17 cellular contexts compared by ENCODE assay signal in genomic region chr6:143805832-143806281, GRCh38. TPM values are rescaled to one million over a fixed set of nuclear protein-coding genes. Genes with fewer than 3 reads are reported as not detected.
A peak's percentile ranks its signal among the peaks of the same experiment; 100 is the strongest.
DNase-seq lines count a peak whose midpoint lies in the region; ATAC-seq and TF ChIP-seq lines count a peak whose summit lies in the region.
"Had no signal": no experiment of that assay in that cellular context is flagged by ENCODE, and none has a peak within 500 bp of the region (broad histone marks: within the 10 kb centered on the region; RNA-seq: fewer than 3 reads in every experiment).

No MANE protein-coding gene starts in this region.

- no peak overlapping the region for H4K5ac ChIP-seq in mesendoderm (ENCODE audit: low read length)

- H3K9me3 ChIP-seq in left ventricle myocardium inferior (replicated peaks) (no peaks in the 10 kb centered on the region), right atrium auricular region (no peaks in the 10 kb centered on the region), upper lobe of right lung (no peaks in the 10 kb centered on the region)
- H3K9me3 ChIP-seq: BLaER1, lower lobe of right lung, psoas muscle had no signal

- H3K4me2 ChIP-seq in mesendoderm (ENCODE audit: low read length) = no peak overlapping the region
- H3K4me2 ChIP-seq: BLaER1 had no signal

- H3K4me1 ChIP-seq in left ventricle myocardium inferior (peaks cover 8% of the 10 kb centered on the region), right atrium auricular region (peaks cover 0 to 12% of the 10 kb centered on the region in 2 donors), upper lobe of right lung (no peaks in the 10 kb centered on the region), mesendoderm (ENCODE audit: control insufficient read depth, low read depth, low read length) (no peaks in the 10 kb centered on the region)
- H3K4me1 ChIP-seq: BLaER1, lower lobe of right lung, psoas muscle had no signal

- H3K23ac ChIP-seq in mesendoderm (ENCODE audit: low read length) = no peak overlapping the region

- peaks cover 46% of the 10 kb centered on the region for H3K4me1 Mint-ChIP-seq in activated CD8-positive, alpha-beta T cell treated with anti-CD3 and anti-CD28 coated beads for 36 hours (ENCODE audit: low read depth)

- H3K27ac ChIP-seq in left ventricle myocardium inferior (replicated peaks) (peak overlapping the region; percentile 14), right atrium auricular region (no peak overlapping the region), upper lobe of right lung (peak overlapping the region; percentile 11), mesendoderm (ENCODE audit: low read depth, low read length) (no peak overlapping the region)
- H3K27ac ChIP-seq: BLaER1, lower lobe of right lung, psoas muscle had no signal

- H2AK5ac ChIP-seq in mesendoderm (ENCODE audit: low read length) = no peak overlapping the region

- no peak overlapping the region for H3K4ac ChIP-seq in mesendoderm (ENCODE audit: low read depth, low read length)

- intact Hi-C loops in left ventricle myocardium inferior (cut with micrococcal nuclease) = no loop called here
- intact Hi-C loops in activated CD8-positive, alpha-beta T cell treated with anti-CD3 and anti-CD28 coated beads for 36 hours (cut with micrococcal nuclease) = no loop called here
- intact Hi-C loops in upper lobe of right lung (cut with DNase I) = no loop called here

- no peak overlapping the region for H3K18ac ChIP-seq in mesendoderm (ENCODE audit: low read length)

- no peak overlapping the region for H3K9ac ChIP-seq in mesendoderm (ENCODE audit: low read length)
- H3K9ac ChIP-seq: BLaER1 had no signal

- no peaks in the 10 kb centered on the region for H3K79me1 ChIP-seq in mesendoderm (ENCODE audit: low read length)

- H3K27ac Mint-ChIP-seq in activated CD8-positive, alpha-beta T cell treated with anti-CD3 and anti-CD28 coated beads for 36 hours = peak overlapping the region; percentile 97
- H3K27ac Mint-ChIP-seq: T-helper 17 cell had no signal

- H3K4me3 Mint-ChIP-seq in activated CD8-positive, alpha-beta T cell treated with anti-CD3 and anti-CD28 coated beads for 36 hours = peak overlapping the region; percentile 45
- H3K4me3 Mint-ChIP-seq: T-helper 17 cell had no signal

- TF ChIP-seq CTCF in left ventricle myocardium inferior (IDR thresholded peaks at IDR 0.05; ENCODE audit: borderline replicate concordance) = no peak
- no peak for TF ChIP-seq CTCF in right atrium auricular region (IDR thresholded peaks at IDR 0.05)
- TF ChIP-seq CTCF in activated CD8-positive, alpha-beta T cell treated with anti-CD3 and anti-CD28 coated beads for 36 hours (IDR thresholded peaks at IDR 0.05) = no peak
- no peak for TF ChIP-seq CTCF in fibroblast of villous mesenchyme (IDR thresholded peaks at IDR 0.05; ENCODE audit: insufficient read depth, low read depth, low read length)
- no peak for TF ChIP-seq CTCF in upper lobe of right lung (IDR thresholded peaks at IDR 0.05)

- H2BK15ac ChIP-seq in mesendoderm (replicated peaks; ENCODE audit: low read depth) = no peak overlapping the region

- CTCF ChIA-PET in activated CD8-positive, alpha-beta T cell treated with anti-CD3 and anti-CD28 coated beads for 36 hours (lab: Charles Lee) = interaction anchor here (1.5 kb wide), 1 partner anchor 230 kb away, joined by 10 read pairs; no protein-coding TSS in a partner anchor

- no peaks in the 10 kb centered on the region for H3K9me3 Mint-ChIP-seq in activated CD8-positive, alpha-beta T cell treated with anti-CD3 and anti-CD28 coated beads for 36 hours

- H3K27me3 ChIP-seq in left ventricle myocardium inferior (ENCODE audit: low read depth) (no peaks in the 10 kb centered on the region), right atrium auricular region (no peaks in the 10 kb centered on the region), upper lobe of right lung (no peaks in the 10 kb centered on the region), mesendoderm (ENCODE audit: insufficient read depth, low read length, poor library complexity) (no peaks in the 10 kb centered on the region)
- H3K27me3 ChIP-seq: BLaER1, heart right ventricle had no signal

- H3K27me3 Mint-ChIP-seq in activated CD8-positive, alpha-beta T cell treated with anti-CD3 and anti-CD28 coated beads for 36 hours = no peaks in the 10 kb centered on the region
- H3K27me3 Mint-ChIP-seq: T-helper 17 cell had no signal

- peaks cover 33% of the 10 kb centered on the region for H3K36me3 ChIP-seq in left ventricle myocardium inferior
- peaks cover 22% of the 10 kb centered on the region for H3K36me3 ChIP-seq in right atrium auricular region
- peaks cover 39% of the 10 kb centered on the region for H3K36me3 ChIP-seq in upper lobe of right lung
- H3K36me3 ChIP-seq in mesendoderm (ENCODE audit: control insufficient read depth, insufficient read depth, low read length) = peaks cover 4% of the 10 kb centered on the region

- H3K4me3 ChIP-seq in left ventricle myocardium inferior (no peak overlapping the region), right atrium auricular region (no peak overlapping the region), fibroblast of villous mesenchyme (ENCODE audit: low read depth, low read length) (no peak overlapping the region), upper lobe of right lung (no peak overlapping the region), mesendoderm (ENCODE audit: low read length) (no peak overlapping the region)
- H3K4me3 ChIP-seq: BLaER1, heart right ventricle, lower lobe of right lung, psoas muscle had no signal

- DNase-seq in left ventricle myocardium inferior = no peak
- no peak for DNase-seq in right atrium auricular region (ENCODE audit: low spot score)
- DNase-seq in activated CD8-positive, alpha-beta T cell treated with anti-CD3 and anti-CD28 coated beads for 36 hours = no peak
- peak; percentile 96 for DNase-seq in fibroblast of villous mesenchyme (ENCODE audit: low read depth)
- no peak for DNase-seq in upper lobe of right lung
- DNase-seq in NCI-H2107 treated with DMSO at 0.1 percent for 48 hours (lab: John Stamatoyannopoulos, UW; ENCODE audit: unreplicated experiment) = no peak
- DNase-seq in mesendoderm = no peak
- DNase-seq: NCI-H1694; NK-92 treated with Interleukin-12 subunit alpha and Interleukin-12 subunit beta, amount 100 ng/mL, for 24 hours; psoas muscle; T-helper 17 cell had no signal

- peak; percentile 64 for ATAC-seq in activated CD8-positive, alpha-beta T cell treated with anti-CD3 and anti-CD28 coated beads for 36 hours
- ATAC-seq in upper lobe of right lung (no peak), GM18502 (IDR thresholded peaks at IDR 0.05; ENCODE audit: poor library complexity, unreplicated experiment) (no peak)
- ATAC-seq: psoas muscle, T-helper 17 cell had no signal

- H3K36me3 Mint-ChIP-seq in activated CD8-positive, alpha-beta T cell treated with anti-CD3 and anti-CD28 coated beads for 36 hours (ENCODE audit: low read depth) = peaks cover 43% of the 10 kb centered on the region

- no CpG with 5 or more reads among the region's 5 CpGs for WGBS in mesendoderm (ENCODE audit: extremely low coverage, insufficient coverage, low lambda C conversion rate)

- no peak overlapping the region for H2BK5ac ChIP-seq in mesendoderm (ENCODE audit: low read length)

- H3K56ac ChIP-seq in mesendoderm (ENCODE audit: low read length) = no peak overlapping the region

- no peak overlapping the region for H2BK120ac ChIP-seq in mesendoderm (ENCODE audit: low read depth, low read length)

- no peak overlapping the region for H4K8ac ChIP-seq in mesendoderm (ENCODE audit: low read depth, low read length)

- POLR2A ChIA-PET in activated CD8-positive, alpha-beta T cell treated with anti-CD3 and anti-CD28 coated beads for 36 hours (lab: Charles Lee) = interaction anchor here (1.4 to 2.1 kb wide), 2 partner anchors 10 to 38 kb away, joined by 4 to 13 read pairs; partner anchors contain the start of gene LTV1

- H3K79me2 ChIP-seq in mesendoderm (ENCODE audit: control insufficient read depth, insufficient read depth, low read length) = no peaks in the 10 kb centered on the region

RNA-seq across cellular contexts. Expression of gene LTV1, which starts 37.3 kb away (rescaled TPM):
- total RNA-seq in left ventricle myocardium inferior (12.9 TPM), right atrium auricular region (1 to 10 TPM; 8.4 to 9.1 TPM), fibroblast of villous mesenchyme (19.6 and 24.2 TPM in 2 replicates), upper lobe of right lung (25.2 TPM)
- total RNA-seq in activated CD8-positive, alpha-beta T cell treated with anti-CD3 and anti-CD28 coated beads for 36 hours = 10 to 100 TPM; 30.9 to 31.6 TPM
- polyA plus RNA-seq in mesendoderm (2013, experiment 1 of 2) = 79.3 TPM
- 77.9 TPM for polyA plus RNA-seq in mesendoderm (2013, experiment 2 of 2)

RNA-seq across cellular contexts. Expression of gene ZC2HC1B, which starts 58.4 kb away (rescaled TPM):
- not detected for total RNA-seq in left ventricle myocardium inferior
- not detected for total RNA-seq in right atrium auricular region
- total RNA-seq in activated CD8-positive, alpha-beta T cell treated with anti-CD3 and anti-CD28 coated beads for 36 hours = not detected
- total RNA-seq in fibroblast of villous mesenchyme = not detected in 2 replicates
- total RNA-seq in upper lobe of right lung = not detected
- not detected for polyA plus RNA-seq in mesendoderm (2013, experiment 1 of 2)
- polyA plus RNA-seq in mesendoderm (2013, experiment 2 of 2) = not detected
- total RNA-seq: cerebellum, lower lobe of right lung, urinary bladder had no signal
- polyA plus RNA-seq: heart right ventricle, psoas muscle, urinary bladder had no signal

Comparison
In these comparisons a context has a peak if more than half of its experiments do, and no peak if none do; other contexts are left out.
1. H3K27ac ChIP-seq: peak in left ventricle myocardium inferior (single experiment) and upper lobe of right lung (single experiment); none in right atrium auricular region (0 of 2) and mesendoderm (single experiment).